In the genomic region with DNA sequence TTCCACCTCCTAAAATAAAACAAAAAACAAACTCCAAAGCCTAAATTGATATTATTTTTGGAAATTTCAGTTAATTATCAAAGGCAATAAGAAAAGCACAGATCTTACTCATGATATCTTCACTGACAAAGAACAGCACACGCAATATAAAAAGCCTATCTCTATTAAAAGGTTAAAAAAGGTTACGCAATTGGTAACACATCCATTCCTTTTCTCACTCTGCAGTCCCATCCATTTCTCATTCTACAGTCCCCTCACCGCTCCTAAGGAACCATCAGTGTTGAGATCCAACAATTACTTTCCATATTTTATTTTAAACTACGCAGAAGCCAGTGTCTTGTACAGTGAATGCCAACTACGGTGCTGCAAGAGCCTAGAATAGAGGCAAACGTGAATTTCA, we compare ENCODE assay signal across 9 cellular contexts. TPM values are rescaled to one million over a fixed set of nuclear protein-coding genes. Genes with fewer than 3 reads are reported as not detected.
DNase-seq lines count a peak whose midpoint lies in the region; ATAC-seq and TF ChIP-seq lines count a peak whose summit lies in the region.
"Had no signal": no experiment of that assay in that cellular context is flagged by ENCODE, and none has a peak within 500 bp of the region (broad histone marks: within the 10 kb centered on the region; RNA-seq: fewer than 3 reads in every experiment).

No MANE protein-coding gene starts in this region.

- peak overlapping the region; percentile 92 for H3K9ac ChIP-seq in Loucy (ENCODE audit: low read depth, low read length, poor library complexity, severe bottlenecking)

- no peaks in the 10 kb centered on the region for H3K9me3 ChIP-seq in Loucy (ENCODE audit: insufficient read depth, low read depth, low read length)

- peak overlapping the region; percentile 93 for H3K4me2 ChIP-seq in Loucy (ENCODE audit: low read depth, low read length, poor library complexity, severe bottlenecking)

- TF ChIP-seq CTCF in CD14-positive monocyte (IDR thresholded peaks at IDR 0.05) = no peak
- no peak for TF ChIP-seq CTCF in Loucy (conservative IDR thresholded peaks at IDR 0.05; ENCODE audit: low read length)
- no peak for TF ChIP-seq CTCF in dorsolateral prefrontal cortex (IDR thresholded peaks at IDR 0.05 in 54 of 56, conservative IDR thresholded peaks at IDR 0.05 in 2 of 56; ENCODE audit: low read depth in 1 of 56, partially characterized antibody in 56 of 56)
- TF ChIP-seq CTCF in neural crest cell (conservative IDR thresholded peaks at IDR 0.05) = no peak

- H3K4me1 ChIP-seq in Loucy (ENCODE audit: insufficient read depth, low read length, poor library complexity, severe bottlenecking) = peaks cover 36% of the 10 kb centered on the region

- no peak overlapping the region for H2AFZ ChIP-seq in Loucy (ENCODE audit: low read length)

- no peak for ATAC-seq in GM21786 (IDR thresholded peaks at IDR 0.05; ENCODE audit: unreplicated experiment)

- H3K4me3 ChIP-seq in Loucy (ENCODE audit: low read length, poor library complexity, severe bottlenecking) = peak overlapping the region; percentile 98
- H3K4me3 ChIP-seq in dorsolateral prefrontal cortex = peak overlapping the region; percentile 67 to 100 (median 93)

- H3K27me3 ChIP-seq in Loucy (ENCODE audit: insufficient read depth, low read length, poor library complexity, severe bottlenecking) (peaks cover 1% of the 10 kb centered on the region), dorsolateral prefrontal cortex (no peaks in the 10 kb centered on the region)

- peaks cover 65% of the 10 kb centered on the region for H3K79me2 ChIP-seq in Loucy (ENCODE audit: insufficient read depth, low read length)

- peaks cover 5 to 9% (median 7%) of the 10 kb centered on the region in 3 donors for H3K27me3 Mint-ChIP-seq in CD14-positive monocyte (ENCODE audit: low read depth in 3 of 3)
- H3K27me3 Mint-ChIP-seq in neural crest cell (ENCODE audit: low read depth) = peaks cover 10% of the 10 kb centered on the region

- H3K36me3 Mint-ChIP-seq in CD14-positive monocyte (peaks cover 17 to 25% of the 10 kb centered on the region in 2 donors), neural crest cell (ENCODE audit: low read depth) (peaks cover 6% of the 10 kb centered on the region)

- peaks cover 13% of the 10 kb centered on the region; the same call in 1 of the 2 replicates for H3K36me3 ChIP-seq in Loucy (ENCODE audit: insufficient read depth, low read length)

- H3K9me3 Mint-ChIP-seq in CD14-positive monocyte = peaks cover 0 to 3% (median 0%) of the 10 kb centered on the region in 7 donors
- H3K9me3 Mint-ChIP-seq in neural crest cell = no peaks in the 10 kb centered on the region

- no peak overlapping the region for H3K27ac ChIP-seq in dorsolateral prefrontal cortex

- no peak overlapping the region for H3K27ac Mint-ChIP-seq in CD14-positive monocyte
- no peak overlapping the region for H3K27ac Mint-ChIP-seq in neural crest cell (ENCODE audit: unreplicated experiment)

- intact Hi-C loops in CD14-positive monocyte (cut with micrococcal nuclease) = no loop called here
- intact Hi-C loops in dorsolateral prefrontal cortex (cut with DNase I) = loop anchor here (2.0 to 5.0 kb wide), 2 partner anchors 609 to 610 kb away; a partner anchor contains a TSS

- H3K9me2 ChIP-seq in Loucy (replicated peaks; ENCODE audit: low read depth, low read length) = no peaks in the 10 kb centered on the region

- H3F3A ChIP-seq in Loucy (ENCODE audit: low read depth) = no peaks in the 10 kb centered on the region

- H3K4me1 Mint-ChIP-seq in CD14-positive monocyte (peaks cover 24% of the 10 kb centered on the region), neural crest cell (peaks cover 22% of the 10 kb centered on the region)

- peak overlapping the region; percentile 97 to 100 for H3K4me3 Mint-ChIP-seq in CD14-positive monocyte
- peak overlapping the region; percentile 98 for H3K4me3 Mint-ChIP-seq in neural crest cell

- peaks cover 51% of the 10 kb centered on the region for H4K20me1 ChIP-seq in Loucy (ENCODE audit: insufficient read depth, low read length, poor library complexity, severe bottlenecking)

- DNase-seq in CD14-positive monocyte (ENCODE audit: low spot score) = no peak
- DNase-seq in dorsolateral prefrontal cortex = no peak
- no peak for DNase-seq in neural crest cell (ENCODE audit: low read depth, low spot score)
- no peak for DNase-seq in HUDEP-2 (lab: John Stamatoyannopoulos, UW; ENCODE audit: unreplicated experiment in 76 of 76)
- DNase-seq in cerebellum (ENCODE audit: low spot score) = no peak
- DNase-seq in hippocampal formation (lab: John Stamatoyannopoulos, UW) = no peak
- DNase-seq: NCI-H2029 treated with DMSO at 0.1 percent for 48 hours had no signal

RNA-seq across cellular contexts. Expression of a gene that starts 1.3 kb away (rescaled TPM):
- 100 to 1,000 TPM; 200 to 213 TPM for polyA plus RNA-seq in CD14-positive monocyte
- total RNA-seq in dorsolateral prefrontal cortex = 10 to 100 TPM; 21.1 to 66.9 (median 42.4) TPM
- total RNA-seq in neural crest cell = 106 and 107 TPM in 2 replicates
- total RNA-seq in cerebellum = 80.4 TPM

Comparison
In these comparisons a context has a peak if more than half of its experiments do, and no peak if none do; other contexts are left out.
1. intact Hi-C loops: an anchor here in dorsolateral prefrontal cortex (2.0 to 5.0 kb wide); none called in CD14-positive monocyte.